8 cellular contexts compared by ENCODE assay signal in genomic region chr9:74499111-74499601, GRCh38. TPM values are rescaled to one million over a fixed set of nuclear protein-coding genes. Genes with fewer than 3 reads are reported as not detected.
DNase-seq lines count a peak whose midpoint lies in the region; ATAC-seq lines count a peak whose summit lies in the region.
"Had no signal": no experiment of that assay in that cellular context is flagged by ENCODE, and none has a peak within 500 bp of the region (broad histone marks: within the 10 kb centered on the region; RNA-seq: fewer than 3 reads in every experiment).

No MANE protein-coding gene starts in this region.

- H3K9ac ChIP-seq in HUES64 (ENCODE audit: low read depth, low read length) (no peak overlapping the region), iPS-18a (ENCODE audit: low read length) (peak overlapping the region; percentile 52)

- H3K9me3 ChIP-seq in HUES64 (ENCODE audit: insufficient read depth, low read depth, low read length) (no peaks in the 10 kb centered on the region), iPS-18a (ENCODE audit: control insufficient read depth, low read depth, low read length) (no peaks in the 10 kb centered on the region)

- H3K27ac ChIP-seq in HUES64 (ENCODE audit: low read depth, low read length) = no peak overlapping the region
- H3K27ac ChIP-seq in iPS-18a (ENCODE audit: low read length) = no peak overlapping the region

- peaks cover 80% of the 10 kb centered on the region for H3K27me3 ChIP-seq in HUES64 (ENCODE audit: insufficient read depth, low read length)
- H3K27me3 ChIP-seq in iPS-18a (ENCODE audit: control insufficient read depth, insufficient read depth, low read length) = peaks cover 49% of the 10 kb centered on the region

- H3K4me1 Mint-ChIP-seq in activated naive CD8-positive, alpha-beta T cell treated with anti-CD3 and anti-CD28 coated beads, Interleukin-2, amount 10 ng/mL, durations not matched to agents 7 days and 5 days = peaks cover 26% of the 10 kb centered on the region
- peaks cover 35% of the 10 kb centered on the region for H3K4me1 Mint-ChIP-seq in stimulated activated effector memory CD8-positive, alpha-beta T cell treated with anti-CD3 and anti-CD28 coated beads, Interleukin-12 subunit alpha, Interleukin-12 subunit beta, amount 100 ng/mL, for 72 hours

- peaks cover 62% of the 10 kb centered on the region for H3K27me3 Mint-ChIP-seq in activated naive CD8-positive, alpha-beta T cell treated with anti-CD3 and anti-CD28 coated beads, Interleukin-2, amount 10 ng/mL, durations not matched to agents 7 days and 5 days

- no peak overlapping the region for H3K27ac Mint-ChIP-seq in activated naive CD8-positive, alpha-beta T cell treated with anti-CD3 and anti-CD28 coated beads, Interleukin-2, amount 10 ng/mL, durations not matched to agents 7 days and 5 days
- no peak overlapping the region for H3K27ac Mint-ChIP-seq in stimulated activated effector memory CD8-positive, alpha-beta T cell treated with anti-CD3 and anti-CD28 coated beads, Interleukin-12 subunit alpha, Interleukin-12 subunit beta, amount 100 ng/mL, for 72 hours

- POLR2A ChIA-PET in activated naive CD8-positive, alpha-beta T cell treated with anti-CD3 and anti-CD28 coated beads, Interleukin-2, amount 10 ng/mL, durations not matched to agents 7 days and 5 days (lab: Charles Lee) = no interaction called here

- no peak for ATAC-seq in activated naive CD8-positive, alpha-beta T cell treated with anti-CD3 and anti-CD28 coated beads, Interleukin-2, amount 10 ng/mL, durations not matched to agents 7 days and 5 days (ENCODE audit: low read depth)
- ATAC-seq in stimulated activated effector memory CD8-positive, alpha-beta T cell treated with anti-CD3 and anti-CD28 coated beads, Interleukin-12 subunit alpha, Interleukin-12 subunit beta, amount 100 ng/mL, for 72 hours = no peak
- ATAC-seq in HG03439 (IDR thresholded peaks at IDR 0.05; ENCODE audit: unreplicated experiment) = no peak
- ATAC-seq: K562 had no signal

- no peaks in the 10 kb centered on the region for H3K36me3 ChIP-seq in HUES64 (ENCODE audit: insufficient read depth, low read length)
- no peaks in the 10 kb centered on the region for H3K36me3 ChIP-seq in iPS-18a (ENCODE audit: control insufficient read depth, low read depth, low read length)

- H3K36me3 Mint-ChIP-seq in activated naive CD8-positive, alpha-beta T cell treated with anti-CD3 and anti-CD28 coated beads, Interleukin-2, amount 10 ng/mL, durations not matched to agents 7 days and 5 days = no peaks in the 10 kb centered on the region
- peaks cover 6% of the 10 kb centered on the region for H3K36me3 Mint-ChIP-seq in stimulated activated effector memory CD8-positive, alpha-beta T cell treated with anti-CD3 and anti-CD28 coated beads, Interleukin-12 subunit alpha, Interleukin-12 subunit beta, amount 100 ng/mL, for 72 hours

- peak overlapping the region; percentile 58 for H3K4me3 Mint-ChIP-seq in activated naive CD8-positive, alpha-beta T cell treated with anti-CD3 and anti-CD28 coated beads, Interleukin-2, amount 10 ng/mL, durations not matched to agents 7 days and 5 days
- peak overlapping the region; percentile 86 for H3K4me3 Mint-ChIP-seq in stimulated activated effector memory CD8-positive, alpha-beta T cell treated with anti-CD3 and anti-CD28 coated beads, Interleukin-12 subunit alpha, Interleukin-12 subunit beta, amount 100 ng/mL, for 72 hours

- no peaks in the 10 kb centered on the region for H3K9me3 Mint-ChIP-seq in activated naive CD8-positive, alpha-beta T cell treated with anti-CD3 and anti-CD28 coated beads, Interleukin-2, amount 10 ng/mL, durations not matched to agents 7 days and 5 days
- no peaks in the 10 kb centered on the region for H3K9me3 Mint-ChIP-seq in stimulated activated effector memory CD8-positive, alpha-beta T cell treated with anti-CD3 and anti-CD28 coated beads, Interleukin-12 subunit alpha, Interleukin-12 subunit beta, amount 100 ng/mL, for 72 hours

- WGBS in HUES64 = under 1% methylated on average over 18 of the region's 19 CpGs

- peak; percentile 26 for DNase-seq in activated naive CD8-positive, alpha-beta T cell treated with anti-CD3 and anti-CD28 coated beads, Interleukin-2, amount 10 ng/mL, durations not matched to agents 7 days and 5 days
- no peak for DNase-seq in stimulated activated effector memory CD8-positive, alpha-beta T cell treated with anti-CD3 and anti-CD28 coated beads, Interleukin-12 subunit alpha, Interleukin-12 subunit beta, amount 100 ng/mL, for 72 hours (ENCODE audit: low spot score in 2 of 2)
- DNase-seq in EL (no peak), NOMO-1 treated with dmso at 0.1 percent for 144 hours (lab: John Stamatoyannopoulos, UW; ENCODE audit: unreplicated experiment) (no peak)

- peak overlapping the region; percentile 72 for H3K4me3 ChIP-seq in HUES64 (ENCODE audit: low read length)
- peak overlapping the region; percentile 72 for H3K4me3 ChIP-seq in iPS-18a (ENCODE audit: low read length)
- H3K4me3 ChIP-seq: K562 had no signal

- H3K4me1 ChIP-seq in HUES64 (ENCODE audit: insufficient read depth, low read length) = peaks cover 30% of the 10 kb centered on the region
- H3K4me1 ChIP-seq in iPS-18a (ENCODE audit: control insufficient read depth, low read depth, low read length) = peaks cover 30% of the 10 kb centered on the region

RNA-seq across cellular contexts. Expression of gene RORB, which starts 2.0 kb away (rescaled TPM):
- polyA plus RNA-seq in HUES64 (2013, experiment 1 of 2) = 1.3 TPM
- 1.1 TPM for polyA plus RNA-seq in HUES64 (2013, experiment 2 of 2)
- under 1 TPM; 0.03 TPM for total RNA-seq in activated naive CD8-positive, alpha-beta T cell treated with anti-CD3 and anti-CD28 coated beads, Interleukin-2, amount 10 ng/mL, durations not matched to agents 7 days and 5 days
- total RNA-seq: K562 had no signal
- polyA plus RNA-seq: K562 had no signal
